ENCODE assay signal across 1 cellular context in genomic region chr5:143403607-143404415, GRCh38.
TF ChIP-seq lines count a peak whose summit lies in the region.

NR3C1 (minus strand) TSS chr5:143403686; CDS start chr5:143400839, 2,847 bp downstream.

TF ChIP-seq in HepG2, 621 proteins besides CTCF, POLR2A, EP300 and RAD21 (continued from another document and continues in another):
- TF ChIP-seq PRDM15 (CRISPR knock-in tag; IDR thresholded peaks at IDR 0.05), result no peak
- TF ChIP-seq FOSL1 (CRISPR knock-in tag; IDR thresholded peaks at IDR 0.05; ENCODE audit: borderline replicate concordance), result no peak
- no peak for TF ChIP-seq PAWR (CRISPR knock-in tag; IDR thresholded peaks at IDR 0.05; ENCODE audit: borderline replicate concordance)
- no peak for TF ChIP-seq KAT8 (CRISPR knock-in tag; IDR thresholded peaks at IDR 0.05)
- no peak for TF ChIP-seq MXD1 (CRISPR knock-in tag; IDR thresholded peaks at IDR 0.05)
- no peak for TF ChIP-seq ZEB1 (IDR thresholded peaks at IDR 0.05; ENCODE audit: insufficient replicate concordance, low read depth)
- TF ChIP-seq KIAA2018 (CRISPR knock-in tag; IDR thresholded peaks at IDR 0.05; ENCODE audit: borderline replicate concordance), result no peak
- no peak for TF ChIP-seq ZNF20 (CRISPR knock-in tag; IDR thresholded peaks at IDR 0.05)
- no peak for TF ChIP-seq HMG20B (CRISPR knock-in tag; conservative IDR thresholded peaks at IDR 0.05)
- 0 out of 2 replicates have a peak, but pooled peaks have one; percentile 24 for TF ChIP-seq E2F1 (CRISPR knock-in tag; IDR thresholded peaks at IDR 0.05)
- no peak for TF ChIP-seq PBX3 (CRISPR knock-in tag; IDR thresholded peaks at IDR 0.05; ENCODE audit: borderline replicate concordance)
- no peak for TF ChIP-seq ZBTB46 (CRISPR knock-in tag; IDR thresholded peaks at IDR 0.05; ENCODE audit: borderline replicate concordance)
- no peak for TF ChIP-seq SALL2 (CRISPR knock-in tag; IDR thresholded peaks at IDR 0.05)
- peak; percentile 25; the same call in 1 of the 2 replicates for TF ChIP-seq NFKB2 (CRISPR knock-in tag; IDR thresholded peaks at IDR 0.05; ENCODE audit: borderline replicate concordance)
- no peak for TF ChIP-seq SNRNP70 (IDR thresholded peaks at IDR 0.05; ENCODE audit: low read depth, low read length)
- no peak for TF ChIP-seq ZNF296 (CRISPR knock-in tag; conservative IDR thresholded peaks at IDR 0.05)
- TF ChIP-seq AHR (CRISPR knock-in tag; IDR thresholded peaks at IDR 0.05), result no peak
- no peak for TF ChIP-seq HNF1B (CRISPR knock-in tag; IDR thresholded peaks at IDR 0.05)
- peak; percentile 53; the same call in 1 of the 2 replicates for TF ChIP-seq BATF2 (CRISPR knock-in tag; IDR thresholded peaks at IDR 0.05)
- TF ChIP-seq ZBTB8A (CRISPR knock-in tag; IDR thresholded peaks at IDR 0.05; ENCODE audit: borderline replicate concordance, low read depth), result no peak
- peak; percentile 57 for TF ChIP-seq MAX (IDR thresholded peaks at IDR 0.05)
- TF ChIP-seq ZKSCAN8 (CRISPR knock-in tag; IDR thresholded peaks at IDR 0.05; ENCODE audit: borderline replicate concordance), result no peak
- TF ChIP-seq KLF13 (CRISPR knock-in tag; IDR thresholded peaks at IDR 0.05), result no peak
- no peak for TF ChIP-seq THAP11 (CRISPR knock-in tag; IDR thresholded peaks at IDR 0.05)
- 0 out of 2 replicates have a peak, but pooled peaks have one; percentile 35 for TF ChIP-seq ZNF225 (CRISPR knock-in tag; IDR thresholded peaks at IDR 0.05)
- TF ChIP-seq ZNF616 (CRISPR knock-in tag; IDR thresholded peaks at IDR 0.05; ENCODE audit: low read depth), result no peak
- TF ChIP-seq E2F5 (CRISPR knock-in tag; conservative IDR thresholded peaks at IDR 0.05), result no peak
- TF ChIP-seq FOXP1 (IDR thresholded peaks at IDR 0.05), result no peak
- no peak for TF ChIP-seq FOXP1 (CRISPR knock-in tag; IDR thresholded peaks at IDR 0.05)
- TF ChIP-seq DZIP1 (CRISPR knock-in tag; IDR thresholded peaks at IDR 0.05), result no peak
